Comparison of ENCODE assay signal across 25 cellular contexts in genomic region chr15:77042245-77042644, GRCh38. TPM values are rescaled to one million over a fixed set of nuclear protein-coding genes. Genes with fewer than 3 reads are reported as not detected.
DNase-seq lines count a peak whose midpoint lies in the region; ATAC-seq and TF ChIP-seq lines count a peak whose summit lies in the region.
"Had no signal": no experiment of that assay in that cellular context is flagged by ENCODE, and none has a peak within 500 bp of the region (broad histone marks: within the 10 kb centered on the region; RNA-seq: fewer than 3 reads in every experiment).

No MANE protein-coding gene starts in this region.

- no peaks in the 10 kb centered on the region for H3K27me3 Mint-ChIP-seq in activated T-cell treated with anti-CD3 and anti-CD28 coated beads, Interleukin-2, amount 50 U/mL, for 24 hours
- no peaks in the 10 kb centered on the region for H3K27me3 Mint-ChIP-seq in activated T-cell treated with anti-CD3 and anti-CD28 coated beads, Interleukin-2, amount 50 U/mL, for 72 hours (ENCODE audit: low read depth)
- H3K27me3 Mint-ChIP-seq in CD8-positive, alpha-beta T cell (ENCODE audit: low read depth): no peaks in the 10 kb centered on the region
- H3K27me3 Mint-ChIP-seq in chondrocyte (ENCODE audit: low read depth) (no peaks in the 10 kb centered on the region), osteocyte (ENCODE audit: unreplicated experiment) (no peaks in the 10 kb centered on the region)
- H3K27me3 Mint-ChIP-seq: activated T-helper 17 cell treated with anti-CD3 and anti-CD28 coated beads, Interleukin-2, amount 50 U/mL, for 72 hours; stimulated activated naive CD8-positive, alpha-beta T cell treated with anti-CD3 and anti-CD28 coated beads, Interleukin-15, amount 100 ng/mL, for 72 hours had no signal

- peaks cover 11% of the 10 kb centered on the region for H3K4me1 Mint-ChIP-seq in activated T-cell treated with anti-CD3 and anti-CD28 coated beads, Interleukin-2, amount 50 U/mL, for 24 hours (ENCODE audit: low read depth)
- H3K4me1 Mint-ChIP-seq in activated T-cell treated with anti-CD3 and anti-CD28 coated beads, Interleukin-2, amount 50 U/mL, for 72 hours (ENCODE audit: low read depth): no peaks in the 10 kb centered on the region
- H3K4me1 Mint-ChIP-seq in CD8-positive, alpha-beta T cell (ENCODE audit: low read depth): peaks cover 11% of the 10 kb centered on the region
- H3K4me1 Mint-ChIP-seq in chondrocyte (ENCODE audit: low read depth) (peaks cover 36% of the 10 kb centered on the region), osteocyte (ENCODE audit: unreplicated experiment) (peaks cover 24% of the 10 kb centered on the region)
- H3K4me1 Mint-ChIP-seq: GM23338 had no signal

- H3K4me3 ChIP-seq in CD8-positive, alpha-beta T cell (ENCODE audit: low read depth, low read length): no peak overlapping the region
- H3K4me3 ChIP-seq: esophagus squamous epithelium, GM23338, lower lobe of right lung, smooth muscle cell, thyroid gland, vagina had no signal

- peaks cover 3% of the 10 kb centered on the region for H3K36me3 ChIP-seq in CD8-positive, alpha-beta T cell (ENCODE audit: insufficient read depth, low read length)

- no peak for ATAC-seq in activated T-cell treated with anti-CD3 and anti-CD28 coated beads, Interleukin-2, amount 50 U/mL, for 72 hours (replicated peaks in 1 of 2)
- ATAC-seq in CD8-positive, alpha-beta T cell: no peak
- ATAC-seq in activated CD4-positive, CD25-positive, alpha-beta regulatory T cell treated with anti-CD3 and anti-CD28 coated beads, Interleukin-2, amount 50 U/mL, for 24 hours: no peak
- ATAC-seq: activated T-helper 17 cell treated with anti-CD3 and anti-CD28 coated beads, Interleukin-2, amount 50 U/mL, for 72 hours; foreskin keratinocyte; GM23338; lower lobe of right lung; right cardiac atrium; stimulated activated naive CD8-positive, alpha-beta T cell treated with anti-CD3 and anti-CD28 coated beads, Interleukin-15, amount 100 ng/mL, for 72 hours had no signal

- POLR2A ChIA-PET in CD8-positive, alpha-beta T cell (lab: Charles Lee): interaction anchor here (0.6 kb wide), 1 partner anchor 95 kb away, joined by 4 read pairs; no protein-coding TSS in a partner anchor

- DNase-seq in activated T-cell treated with anti-CD3 and anti-CD28 coated beads, Interleukin-2, amount 50 U/mL, for 24 hours: no peak
- DNase-seq in activated T-cell treated with anti-CD3 and anti-CD28 coated beads, Interleukin-2, amount 50 U/mL, for 72 hours: no peak
- no peak for DNase-seq in CD8-positive, alpha-beta T cell
- DNase-seq in chondrocyte (ENCODE audit: low spot score) (peak; percentile 33), osteocyte (ENCODE audit: extremely low spot score, unreplicated experiment) (no peak), C1 segment of cervical spinal cord (lab: John Stamatoyannopoulos, UW) (no peak), iPS-NIHi7 (ENCODE audit: extremely low spot score) (no peak)
- DNase-seq: activated CD4-positive, alpha-beta T cell treated with anti-CD3 and anti-CD28 coated beads, Interleukin-2, amount 50 U/mL, for 4 hours; caudate nucleus; EL; esophagus squamous epithelium; foreskin keratinocyte; kidney; lower lobe of right lung; NCI-H446 treated with DMSO at 0.1 percent for 48 hours; NCI-H82; right cardiac atrium; stimulated activated naive CD8-positive, alpha-beta T cell treated with anti-CD3 and anti-CD28 coated beads, Interleukin-15, amount 100 ng/mL, for 72 hours; thyroid gland; WERI-Rb-1 had no signal

- intact Hi-C loops in CD8-positive, alpha-beta T cell (cut with DNase I, micrococcal nuclease): no loop called here

- H3K4me1 ChIP-seq in CD8-positive, alpha-beta T cell (ENCODE audit: insufficient read depth, low read length): no peaks in the 10 kb centered on the region
- H3K4me1 ChIP-seq: foreskin keratinocyte, vagina had no signal

- H3K9me3 Mint-ChIP-seq in activated T-cell treated with anti-CD3 and anti-CD28 coated beads, Interleukin-2, amount 50 U/mL, for 24 hours: peaks cover 8% of the 10 kb centered on the region
- H3K9me3 Mint-ChIP-seq in activated T-cell treated with anti-CD3 and anti-CD28 coated beads, Interleukin-2, amount 50 U/mL, for 72 hours: peaks cover 0 to 6% of the 10 kb centered on the region in 2 donors
- H3K9me3 Mint-ChIP-seq in CD8-positive, alpha-beta T cell: peaks cover 4% of the 10 kb centered on the region
- H3K9me3 Mint-ChIP-seq in chondrocyte (ENCODE audit: low read depth) (no peaks in the 10 kb centered on the region), osteocyte (ENCODE audit: unreplicated experiment) (no peaks in the 10 kb centered on the region)

- peaks cover 85% of the 10 kb centered on the region for H3K36me3 Mint-ChIP-seq in activated T-cell treated with anti-CD3 and anti-CD28 coated beads, Interleukin-2, amount 50 U/mL, for 24 hours (ENCODE audit: low read depth)
- H3K36me3 Mint-ChIP-seq in activated T-cell treated with anti-CD3 and anti-CD28 coated beads, Interleukin-2, amount 50 U/mL, for 72 hours (ENCODE audit: insufficient read depth in 2 of 2): peaks cover 14 to 19% of the 10 kb centered on the region in 2 donors
- H3K36me3 Mint-ChIP-seq in CD8-positive, alpha-beta T cell: peaks cover 47% of the 10 kb centered on the region
- H3K36me3 Mint-ChIP-seq in chondrocyte (ENCODE audit: low read depth) (peaks cover 30% of the 10 kb centered on the region), osteocyte (ENCODE audit: unreplicated experiment) (peaks cover 44% of the 10 kb centered on the region)

- H3K27ac ChIP-seq in CD8-positive, alpha-beta T cell (ENCODE audit: low read depth, low read length): no peak overlapping the region
- H3K27ac ChIP-seq: esophagus squamous epithelium, foreskin keratinocyte, lower lobe of right lung, thyroid gland, vagina, WERI-Rb-1 had no signal

- no peaks in the 10 kb centered on the region for H3K27me3 ChIP-seq in CD8-positive, alpha-beta T cell (ENCODE audit: insufficient read depth, low read length)
- H3K27me3 ChIP-seq: esophagus squamous epithelium, foreskin keratinocyte, thyroid gland, vagina had no signal

- no peak overlapping the region for H3K4me3 Mint-ChIP-seq in activated T-cell treated with anti-CD3 and anti-CD28 coated beads, Interleukin-2, amount 50 U/mL, for 24 hours
- H3K4me3 Mint-ChIP-seq in activated T-cell treated with anti-CD3 and anti-CD28 coated beads, Interleukin-2, amount 50 U/mL, for 72 hours: no peak overlapping the region
- no peak overlapping the region for H3K4me3 Mint-ChIP-seq in CD8-positive, alpha-beta T cell
- H3K4me3 Mint-ChIP-seq in chondrocyte (ENCODE audit: unreplicated experiment) (no peak overlapping the region), osteocyte (ENCODE audit: unreplicated experiment) (no peak overlapping the region)
- H3K4me3 Mint-ChIP-seq: activated T-helper 17 cell treated with anti-CD3 and anti-CD28 coated beads, Interleukin-2, amount 50 U/mL, for 72 hours; GM23338; stimulated activated naive CD8-positive, alpha-beta T cell treated with anti-CD3 and anti-CD28 coated beads, Interleukin-15, amount 100 ng/mL, for 72 hours had no signal

- H3K27ac Mint-ChIP-seq in activated T-cell treated with anti-CD3 and anti-CD28 coated beads, Interleukin-2, amount 50 U/mL, for 24 hours: peak overlapping the region; percentile 31
- H3K27ac Mint-ChIP-seq in activated T-cell treated with anti-CD3 and anti-CD28 coated beads, Interleukin-2, amount 50 U/mL, for 72 hours: no peak overlapping the region
- peak overlapping the region; percentile 73 for H3K27ac Mint-ChIP-seq in CD8-positive, alpha-beta T cell
- no peak overlapping the region for H3K27ac Mint-ChIP-seq in chondrocyte (ENCODE audit: unreplicated experiment)
- peak overlapping the region; percentile 20 for H3K27ac Mint-ChIP-seq in osteocyte (ENCODE audit: unreplicated experiment)
- H3K27ac Mint-ChIP-seq: activated T-helper 17 cell treated with anti-CD3 and anti-CD28 coated beads, Interleukin-2, amount 50 U/mL, for 72 hours; GM23338 had no signal

- CTCF ChIA-PET in CD8-positive, alpha-beta T cell (lab: Charles Lee): no interaction called here

- no peaks in the 10 kb centered on the region for H3K9me3 ChIP-seq in CD8-positive, alpha-beta T cell (ENCODE audit: low read length)
- H3K9me3 ChIP-seq: esophagus squamous epithelium, lower lobe of right lung, thyroid gland, vagina had no signal

- TF ChIP-seq CTCF in CD8-positive, alpha-beta T cell (IDR thresholded peaks at IDR 0.05): no peak
- TF ChIP-seq CTCF in chondrocyte (IDR thresholded peaks at IDR 0.05) (no peak), osteocyte (IDR thresholded peaks at IDR 0.05) (no peak)

RNA-seq across cellular contexts. Expression of gene TSPAN3, which starts 28.7 kb away (rescaled TPM):
- total RNA-seq in activated T-cell treated with anti-CD3 and anti-CD28 coated beads, Interleukin-2, amount 50 U/mL, for 72 hours: 10 to 100 TPM; 30.4 to 36.4 TPM
- total RNA-seq in CD8-positive, alpha-beta T cell: 10 to 100 TPM; 21.4 to 22.7 TPM
- 242 to 333 TPM (median 250 TPM) in 3 replicates for total RNA-seq in chondrocyte
- 262 and 296 TPM in 2 replicates for total RNA-seq in osteocyte

RNA-seq across cellular contexts. Expression of gene PSTPIP1, which starts 47.3 kb away (rescaled TPM):
- total RNA-seq in activated T-cell treated with anti-CD3 and anti-CD28 coated beads, Interleukin-2, amount 50 U/mL, for 72 hours: 100 to 1,000 TPM; 141 to 152 TPM
- total RNA-seq in CD8-positive, alpha-beta T cell: 10 to 100 TPM; 86.7 to 88.0 TPM
- total RNA-seq in chondrocyte: not detected in 3 replicates
- not detected in 2 replicates for total RNA-seq in osteocyte
- total RNA-seq: smooth muscle cell had no signal

Comparison
In these comparisons a context has a peak if more than half of its experiments do, and no peak if none do; other contexts are left out.
1. H3K27ac Mint-ChIP-seq: peak in activated T-cell treated with anti-CD3 and anti-CD28 coated beads, Interleukin-2, amount 50 U/mL, for 24 hours (single experiment), CD8-positive, alpha-beta T cell (single experiment) and osteocyte (single experiment); none in activated T-cell treated with anti-CD3 and anti-CD28 coated beads, Interleukin-2, amount 50 U/mL, for 72 hours (single experiment) and chondrocyte (single experiment).
2. RNA of gene PSTPIP1, which starts 47.3 kb away (total RNA-seq): 141 to 152 TPM in activated T-cell treated with anti-CD3 and anti-CD28 coated beads, Interleukin-2, amount 50 U/mL, for 72 hours and 86.7 to 88.0 TPM in CD8-positive, alpha-beta T cell; not detected in chondrocyte and not detected in osteocyte; every median in the first group is over 10 times any median in the second.